23 cellular contexts compared by ENCODE assay signal in the genomic region with DNA sequence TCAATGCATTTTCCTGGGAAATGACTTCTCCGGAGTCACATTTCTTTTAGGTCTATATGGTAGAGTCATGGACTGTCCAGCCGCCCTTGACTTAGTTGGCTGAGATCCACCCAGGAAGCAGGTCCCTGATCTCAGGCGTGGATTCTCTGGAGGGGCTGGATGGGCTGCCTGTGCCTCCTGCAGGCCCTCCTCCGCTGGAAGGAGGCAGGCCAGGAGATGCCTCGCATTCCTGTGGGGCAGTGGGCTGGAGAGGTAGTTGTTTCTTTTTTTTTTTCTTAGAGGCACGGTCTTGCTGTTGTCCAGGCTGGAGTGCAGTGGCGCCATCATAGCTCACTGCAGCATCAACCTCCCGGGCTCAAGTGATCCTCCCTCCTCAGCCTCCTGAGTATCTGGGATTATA.
DNase-seq lines count a peak whose midpoint lies in the region; ATAC-seq and TF ChIP-seq lines count a peak whose summit lies in the region.
"Had no signal": no experiment of that assay in that cellular context is flagged by ENCODE, and none has a peak within 500 bp of the region (broad histone marks: within the 10 kb centered on the region; RNA-seq: fewer than 3 reads in every experiment).

No MANE protein-coding gene starts in this region.

- ATAC-seq in activated CD8-positive, alpha-beta T cell treated with anti-CD3 and anti-CD28 coated beads for 36 hours = no peak
- no peak for ATAC-seq in HG03354 (IDR thresholded peaks at IDR 0.05; ENCODE audit: poor library complexity, severe bottlenecking, unreplicated experiment)
- ATAC-seq: activated T-cell treated with anti-CD3 and anti-CD28 coated beads, Interleukin-2, amount 50 U/mL, for 4 hours; left lung; naive thymus-derived CD8-positive, alpha-beta T cell had no signal

- DNase-seq in ACHN = peak; percentile 89
- DNase-seq in epithelial cell of proximal tubule (ENCODE audit: low read depth) = peak; percentile 36
- DNase-seq in mesothelial cell of epicardium (ENCODE audit: low spot score in 2 of 2, unreplicated experiment in 2 of 2) = no peak
- DNase-seq in SIG-M5 treated with dmso at 0.1 percent for 504 hours (lab: John Stamatoyannopoulos, UW; ENCODE audit: unreplicated experiment) = no peak
- DNase-seq in activated CD8-positive, alpha-beta T cell treated with anti-CD3 and anti-CD28 coated beads for 36 hours = no peak
- no peak for DNase-seq in stomach
- DNase-seq: activated CD4-positive, alpha-beta T cell treated with anti-CD3 and anti-CD28 coated beads for 48 hours; activated naive CD4-positive, alpha-beta T cell treated with Interleukin-2 at 50 U/mL for 16 hours; activated T-cell treated with anti-CD3 and anti-CD28 coated beads, Interleukin-2, amount 50 U/mL, for 4 hours; CD8-positive, alpha-beta memory T cell; GDM1; left lung; midbrain; naive thymus-derived CD8-positive, alpha-beta T cell; NCI-H510A treated with DMSO at 0.1 percent for 48 hours; Peyer's patch; transverse colon had no signal

- POLR2A ChIA-PET in activated CD8-positive, alpha-beta T cell treated with anti-CD3 and anti-CD28 coated beads for 36 hours (lab: Charles Lee) = no interaction called here

- H3K27ac Mint-ChIP-seq in mesothelial cell of epicardium = peak overlapping the region; percentile 95
- no peak overlapping the region for H3K27ac Mint-ChIP-seq in activated CD8-positive, alpha-beta T cell treated with anti-CD3 and anti-CD28 coated beads for 36 hours
- H3K27ac Mint-ChIP-seq: CD8-positive, alpha-beta memory T cell; naive thymus-derived CD8-positive, alpha-beta T cell; progenitor cell of endocrine pancreas; T-helper 1 cell treated with Interleukin-12 subunit alpha and Interleukin-12 subunit beta and Interleukin-4 antibody, amounts not matched to agents 30 μg/mL and 1 μg/mL, for 36 hours had no signal

- TF ChIP-seq EP300 in Ishikawa (IDR thresholded peaks at IDR 0.05; ENCODE audit: borderline replicate concordance) (peak; percentile 93), stomach (IDR thresholded peaks at IDR 0.05) (no peak)

- 79 to 86% (median 81%) methylated on average over 8 of the region's 8 CpGs for WGBS in stomach, 5 donors

- TF ChIP-seq POLR2A in stomach (IDR thresholded peaks at IDR 0.05) = no peak

- peak; percentile 8 for TF ChIP-seq CTCF in epithelial cell of proximal tubule (conservative IDR thresholded peaks at IDR 0.05; ENCODE audit: low read depth, low read length)
- no peak for TF ChIP-seq CTCF in mesothelial cell of epicardium (IDR thresholded peaks at IDR 0.05; ENCODE audit: unreplicated experiment)
- TF ChIP-seq CTCF in activated CD8-positive, alpha-beta T cell treated with anti-CD3 and anti-CD28 coated beads for 36 hours (IDR thresholded peaks at IDR 0.05) = no peak
- no peak for TF ChIP-seq CTCF in stomach (IDR thresholded peaks at IDR 0.05)

- H3K4me3 Mint-ChIP-seq in mesothelial cell of epicardium = no peak overlapping the region
- no peak overlapping the region for H3K4me3 Mint-ChIP-seq in activated CD8-positive, alpha-beta T cell treated with anti-CD3 and anti-CD28 coated beads for 36 hours
- H3K4me3 Mint-ChIP-seq: activated T-cell treated with anti-CD3 and anti-CD28 coated beads, Interleukin-2, amount 50 U/mL, for 4 hours; CD8-positive, alpha-beta memory T cell; naive thymus-derived CD8-positive, alpha-beta T cell; T-helper 1 cell treated with Interleukin-12 subunit alpha and Interleukin-12 subunit beta and Interleukin-4 antibody, amounts not matched to agents 30 μg/mL and 1 μg/mL, for 36 hours had no signal

- no peak overlapping the region for H3K4me3 ChIP-seq in epithelial cell of proximal tubule (ENCODE audit: low read depth, low read length)
- no peak overlapping the region for H3K4me3 ChIP-seq in stomach
- H3K4me3 ChIP-seq: coronary artery, left lung, Peyer's patch, SJSA1, transverse colon had no signal

- intact Hi-C loops in activated CD8-positive, alpha-beta T cell treated with anti-CD3 and anti-CD28 coated beads for 36 hours (cut with micrococcal nuclease) = no loop called here
- intact Hi-C loops in stomach (cut with DNase I; ENCODE audit: low total_unique reads) = no loop called here

- H3K9me3 ChIP-seq in stomach = no peaks in the 10 kb centered on the region
- H3K9me3 ChIP-seq: left lung, Peyer's patch, SJSA1, transverse colon had no signal

- TF ChIP-seq RAD21 in Ishikawa (IDR thresholded peaks at IDR 0.05; ENCODE audit: low read depth) = peak; percentile 34; the same call in 1 of the 2 replicates

- no peaks in the 10 kb centered on the region for H3K36me3 Mint-ChIP-seq in mesothelial cell of epicardium
- H3K36me3 Mint-ChIP-seq in activated CD8-positive, alpha-beta T cell treated with anti-CD3 and anti-CD28 coated beads for 36 hours (ENCODE audit: low read depth) = no peaks in the 10 kb centered on the region
- H3K36me3 Mint-ChIP-seq: CD8-positive, alpha-beta memory T cell; naive thymus-derived CD8-positive, alpha-beta T cell had no signal

- H3K27ac ChIP-seq in stomach = no peak overlapping the region
- H3K27ac ChIP-seq: coronary artery, left lung, Peyer's patch, SJSA1, transverse colon had no signal

- H3K27me3 ChIP-seq in stomach = no peaks in the 10 kb centered on the region
- H3K27me3 ChIP-seq: left lung, Peyer's patch, SJSA1, transverse colon had no signal

- no peaks in the 10 kb centered on the region for H3K27me3 Mint-ChIP-seq in mesothelial cell of epicardium (ENCODE audit: low read depth)
- peaks cover 5% of the 10 kb centered on the region for H3K27me3 Mint-ChIP-seq in activated CD8-positive, alpha-beta T cell treated with anti-CD3 and anti-CD28 coated beads for 36 hours

- peaks cover 80% of the 10 kb centered on the region for H3K4me1 Mint-ChIP-seq in mesothelial cell of epicardium
- H3K4me1 Mint-ChIP-seq in activated CD8-positive, alpha-beta T cell treated with anti-CD3 and anti-CD28 coated beads for 36 hours (ENCODE audit: low read depth) = no peaks in the 10 kb centered on the region
- H3K4me1 Mint-ChIP-seq: CD8-positive, alpha-beta memory T cell; naive thymus-derived CD8-positive, alpha-beta T cell had no signal

- no peaks in the 10 kb centered on the region for H3K4me1 ChIP-seq in stomach
- H3K4me1 ChIP-seq: left lung, Peyer's patch, SJSA1, transverse colon had no signal

- in situ Hi-C loops in ACHN (cut with HindIII; ENCODE audit: low pct_ligation_motif_present, low pct_unique_long_range_greater_than_20kb, low sequenced_read_pairs) = no loop called here

- CTCF ChIA-PET in activated CD8-positive, alpha-beta T cell treated with anti-CD3 and anti-CD28 coated beads for 36 hours (lab: Charles Lee) = no interaction called here

- H3K9me3 Mint-ChIP-seq in mesothelial cell of epicardium = no peaks in the 10 kb centered on the region
- no peaks in the 10 kb centered on the region for H3K9me3 Mint-ChIP-seq in activated CD8-positive, alpha-beta T cell treated with anti-CD3 and anti-CD28 coated beads for 36 hours
- H3K9me3 Mint-ChIP-seq: activated T-cell treated with anti-CD3 and anti-CD28 coated beads, Interleukin-2, amount 50 U/mL, for 4 hours; naive thymus-derived CD8-positive, alpha-beta T cell; T-helper 1 cell treated with Interleukin-12 subunit alpha and Interleukin-12 subunit beta and Interleukin-4 antibody, amounts not matched to agents 30 μg/mL and 1 μg/mL, for 36 hours had no signal

- H3K36me3 ChIP-seq in stomach = no peaks in the 10 kb centered on the region
- H3K36me3 ChIP-seq: left lung, Peyer's patch, SJSA1, transverse colon had no signal

TF ChIP-seq in Ishikawa, 13 proteins besides CTCF, POLR2A, EP300 and RAD21 (continues in another document):
- TF ChIP-seq EGR1 (IDR thresholded peaks at IDR 0.05) (peak; percentile 55; the same call in 1 of the 2 replicates), REST (IDR thresholded peaks at IDR 0.05; ENCODE audit: low read depth) (no peak), ZBTB7A (IDR thresholded peaks at IDR 0.05; ENCODE audit: low read depth) (peak; percentile 64; the same call in 1 of the 2 replicates), NFIC (IDR thresholded peaks at IDR 0.05) (peak; percentile 90), CEBPB (IDR thresholded peaks at IDR 0.05) (no peak), CREB1 (IDR thresholded peaks at IDR 0.05; ENCODE audit: low read depth) (no peak), TCF12 (IDR thresholded peaks at IDR 0.05; ENCODE audit: low read depth) (peak; percentile 92), TEAD4 (IDR thresholded peaks at IDR 0.05) (peak; percentile 98), TAF1 (IDR thresholded peaks at IDR 0.05; ENCODE audit: low read depth) (no peak), YY1 (IDR thresholded peaks at IDR 0.05; ENCODE audit: low read depth) (peak; percentile 50; the same call in 1 of the 2 replicates), FOXM1 (IDR thresholded peaks at IDR 0.05; ENCODE audit: borderline replicate concordance, low read depth) (peak; percentile 53; the same call in 1 of the 2 replicates)
- TF ChIP-seq, protein P1, sequence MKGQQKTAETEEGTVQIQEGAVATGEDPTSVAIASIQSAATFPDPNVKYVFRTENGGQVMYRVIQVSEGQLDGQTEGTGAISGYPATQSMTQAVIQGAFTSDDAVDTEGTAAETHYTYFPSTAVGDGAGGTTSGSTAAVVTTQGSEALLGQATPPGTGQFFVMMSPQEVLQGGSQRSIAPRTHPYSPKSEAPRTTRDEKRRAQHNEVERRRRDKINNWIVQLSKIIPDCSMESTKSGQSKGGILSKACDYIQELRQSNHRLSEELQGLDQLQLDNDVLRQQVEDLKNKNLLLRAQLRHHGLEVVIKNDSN (IDR thresholded peaks at IDR 0.05) = no peak

Comparison
In these comparisons a context has a peak if more than half of its experiments do, and no peak if none do; other contexts are left out.
1. DNase-seq: peak in ACHN (single experiment) and epithelial cell of proximal tubule (single experiment); none in mesothelial cell of epicardium (0 of 2), SIG-M5 treated with dmso at 0.1 percent for 504 hours (single experiment), activated CD8-positive, alpha-beta T cell treated with anti-CD3 and anti-CD28 coated beads for 36 hours (single experiment) and stomach (single experiment).